In the genomic region with DNA sequence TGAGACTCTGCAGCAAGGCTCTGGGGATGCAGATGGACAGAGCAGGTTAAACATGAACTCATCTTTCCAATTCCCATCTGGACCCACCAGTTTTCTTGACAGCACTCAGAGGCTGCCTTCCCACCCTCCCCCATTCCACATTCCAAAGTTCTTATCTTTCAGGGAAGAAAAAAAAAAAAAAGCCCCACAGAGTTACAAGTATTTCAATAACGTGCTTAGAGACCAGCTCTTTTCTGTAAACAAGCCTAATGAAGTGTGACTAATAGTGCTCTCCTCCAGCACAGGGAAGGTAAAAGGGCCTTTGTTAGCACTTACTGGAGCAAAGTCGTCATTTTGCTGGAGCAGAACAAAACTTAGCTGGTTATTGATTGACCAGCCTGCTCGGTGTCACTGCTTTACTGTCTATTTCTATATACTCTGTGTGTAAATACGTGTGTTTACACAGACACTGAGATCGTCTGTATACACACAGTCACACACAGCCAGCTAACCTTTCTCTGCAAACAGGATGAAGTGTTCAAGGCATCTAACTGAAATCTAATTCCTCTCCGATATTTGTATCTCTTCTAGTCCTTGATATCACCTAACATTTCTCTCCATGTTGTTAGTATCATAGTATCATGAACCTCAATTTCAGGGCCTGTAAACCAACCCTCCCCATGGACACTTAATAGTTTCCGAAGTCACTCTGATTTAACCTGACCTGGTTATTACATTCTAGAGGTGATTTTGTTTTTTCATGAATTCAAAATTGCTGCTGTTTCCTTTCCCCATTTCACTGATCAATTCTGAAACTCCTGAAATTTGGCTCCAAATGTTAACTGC, we compare ENCODE assay signal across 9 cellular contexts.
DNase-seq lines count a peak whose midpoint lies in the region; ATAC-seq, FAIRE-seq and TF ChIP-seq lines count a peak whose summit lies in the region.
"Had no signal": no experiment of that assay in that cellular context is flagged by ENCODE, and none has a peak within 500 bp of the region (broad histone marks: within the 10 kb centered on the region; RNA-seq: fewer than 3 reads in every experiment).

No MANE protein-coding gene starts in this region.

- peak; percentile 94 for FAIRE-seq in G401.6 (lab: Jason Lieb, UNC)

- TF ChIP-seq CTCF in astrocyte of the cerebellum (IDR thresholded peaks at IDR 0.05; ENCODE audit: low read depth, low read length, missing control alignments) (no peak), GM13976 (IDR thresholded peaks at IDR 0.05; ENCODE audit: borderline replicate concordance, control extremely low read depth, extremely low read depth, insufficient read depth, missing control alignments) (no peak)

- peaks cover 69% of the 10 kb centered on the region for H3K4me1 ChIP-seq in iPS-18a (ENCODE audit: control insufficient read depth, low read depth, low read length)

- H3K36me3 ChIP-seq in iPS-18a (ENCODE audit: control insufficient read depth, low read depth, low read length): no peaks in the 10 kb centered on the region

- no peaks in the 10 kb centered on the region for H3K9me3 ChIP-seq in iPS-18a (ENCODE audit: control insufficient read depth, low read depth, low read length)

- H3K27ac ChIP-seq in iPS-18a (ENCODE audit: low read length) (no peak overlapping the region), substantia nigra (ENCODE audit: low read depth, low read length, poor library complexity, severe bottlenecking) (peak overlapping the region; percentile 67)
- H3K27ac ChIP-seq: HL-60 had no signal

- in situ Hi-C loops in astrocyte of the cerebellum (cut with HindIII; ENCODE audit: low sequenced_read_pairs): no loop called here
- in situ Hi-C loops in GM13976 (cut with MboI; ENCODE audit: low sequenced_read_pairs, unreplicated experiment): no loop called here

- no peak overlapping the region for H3K9ac ChIP-seq in iPS-18a (ENCODE audit: low read length)

- no peak overlapping the region for H3K4me3 ChIP-seq in astrocyte of the cerebellum (ENCODE audit: low read depth, low read length)
- peak overlapping the region; percentile 50 for H3K4me3 ChIP-seq in iPS-18a (ENCODE audit: low read length)

- DNase-seq in NCI-H187 treated with DMSO at 0.1 percent for 48 hours (lab: John Stamatoyannopoulos, UW) (peak; percentile 76), astrocyte of the cerebellum (ENCODE audit: low read depth) (peak; percentile 89), substantia nigra (lab: John Stamatoyannopoulos, UW) (peak in 1 of 49 donors; percentile 30), GM13976 (ENCODE audit: low spot score) (no peak), OCI-M2 (lab: John Stamatoyannopoulos, UW; ENCODE audit: unreplicated experiment) (no peak)

- no peaks in the 10 kb centered on the region for H3K27me3 ChIP-seq in iPS-18a (ENCODE audit: control insufficient read depth, insufficient read depth, low read length)

- ATAC-seq in HG03439 (IDR thresholded peaks at IDR 0.05; ENCODE audit: unreplicated experiment): no peak

Comparison
In these comparisons a context has a peak if more than half of its experiments do, and no peak if none do; other contexts are left out.
1. DNase-seq: peak in NCI-H187 treated with DMSO at 0.1 percent for 48 hours (single experiment) and astrocyte of the cerebellum (single experiment); none in GM13976 (single experiment) and OCI-M2 (single experiment).